8 cellular contexts compared by ENCODE assay signal in genomic region chr7:23012797-23013714, GRCh38. TPM values are rescaled to one million over a fixed set of nuclear protein-coding genes. Genes with fewer than 3 reads are reported as not detected.
DNase-seq lines count a peak whose midpoint lies in the region; ATAC-seq lines count a peak whose summit lies in the region.

No MANE protein-coding gene starts in this region.

- intact Hi-C loops in right cardiac atrium (cut with DNase I): loop anchor here in 1 of 4 donors (10.0 kb wide), 1 partner anchor 158 kb away; no protein-coding TSS in a partner anchor

- H3K27me3 ChIP-seq in right cardiac atrium (ENCODE audit: control insufficient read depth, insufficient read depth): no peaks in the 10 kb centered on the region

- H3K27ac ChIP-seq in right cardiac atrium (ENCODE audit: low read length): no peak overlapping the region

- H3K4me3 ChIP-seq in right cardiac atrium (ENCODE audit: low read length): peak overlapping the region; percentile 72

- ATAC-seq in HG02571 (IDR thresholded peaks at IDR 0.05; ENCODE audit: unreplicated experiment): peak; percentile 6
- peak; percentile 3 to 5 for ATAC-seq in right cardiac atrium

- no peaks in the 10 kb centered on the region for H3K4me1 ChIP-seq in right cardiac atrium (ENCODE audit: control insufficient read depth, insufficient read depth, low read length)

- H3K9me3 ChIP-seq in right cardiac atrium (ENCODE audit: control insufficient read depth, low read length): no peaks in the 10 kb centered on the region

- under 1% methylated on average over 51 of the region's 52 CpGs for WGBS in right cardiac atrium

- peak in 4 of 6 experiments; percentile 8 to 44 (median 23) for DNase-seq in stimulated activated naive CD4-positive, alpha-beta T cell (lab: John Stamatoyannopoulos, UW)
- no peak for DNase-seq in stimulated activated naive CD4-positive, alpha-beta T cell treated with Interleukin-2 at 50 U/mL for 16 hours (lab: John Stamatoyannopoulos, UW)
- DNase-seq in NCI-H2107 (lab: John Stamatoyannopoulos, UW): peak; percentile 15
- peak; percentile 20 for DNase-seq in activated gamma-delta T cell (lab: John Stamatoyannopoulos, UW)
- peak; percentile 43 to 81 (median 67) for DNase-seq in right cardiac atrium
- peak; percentile 80 for DNase-seq in retina
- no peak for DNase-seq in DMS114 treated with DMSO at 0.1 percent for 48 hours (lab: John Stamatoyannopoulos, UW; ENCODE audit: unreplicated experiment)

RNA-seq across cellular contexts. Expression of gene HYCC1, which starts 0.9 kb away (rescaled TPM):
- total RNA-seq in right cardiac atrium: 10 to 100 TPM; 32.8 to 47.3 (median 36.3) TPM
- 7.7 TPM for polyA plus RNA-seq in right cardiac atrium

Comparison
In these comparisons a context has a peak if more than half of its experiments do, and no peak if none do; other contexts are left out.
1. DNase-seq: peak in stimulated activated naive CD4-positive, alpha-beta T cell (4 of 6), NCI-H2107 (single experiment), activated gamma-delta T cell (single experiment), right cardiac atrium (3 of 3) and retina (single experiment); none in stimulated activated naive CD4-positive, alpha-beta T cell treated with Interleukin-2 at 50 U/mL for 16 hours (single experiment) and DMS114 treated with DMSO at 0.1 percent for 48 hours (single experiment).